ENCODE assay signal across 1 cellular context in genomic region chr1:207659545-207660148, GRCh38.
TF ChIP-seq lines count a peak whose summit lies in the region.

No MANE protein-coding gene starts in this region.

TF ChIP-seq in HCT116, 20 proteins besides CTCF, POLR2A, EP300 and RAD21 (continued from another document):
- TF ChIP-seq REST (IDR thresholded peaks at IDR 0.05; ENCODE audit: low read depth) (no peak), CEBPB (IDR thresholded peaks at IDR 0.05; ENCODE audit: low read depth) (no peak), FOSL1 (IDR thresholded peaks at IDR 0.05; ENCODE audit: low read depth) (no peak), ELF1 (IDR thresholded peaks at IDR 0.05; ENCODE audit: borderline replicate concordance, low read depth) (no peak), SP1 (IDR thresholded peaks at IDR 0.05; ENCODE audit: low read depth) (no peak), POLR2AphosphoS5 (IDR thresholded peaks at IDR 0.05; ENCODE audit: low read depth, low read length) (no peak), CBX3 (IDR thresholded peaks at IDR 0.05; ENCODE audit: low read depth) (no peak), MAX (IDR thresholded peaks at IDR 0.05) (no peak), EZH2phosphoT487 (IDR thresholded peaks at IDR 0.05; ENCODE audit: borderline replicate concordance) (no peak), ZBTB33 (IDR thresholded peaks at IDR 0.05; ENCODE audit: extremely low read depth, insufficient replicate concordance, low read length) (no peak), EZH2 (IDR thresholded peaks at IDR 0.05) (no peak), JUND (IDR thresholded peaks at IDR 0.05) (no peak), EGR1 (IDR thresholded peaks at IDR 0.05; ENCODE audit: low read depth) (no peak), SIN3A (IDR thresholded peaks at IDR 0.05; ENCODE audit: low read depth) (no peak), ZNF274 (IDR thresholded peaks at IDR 0.05; ENCODE audit: low read depth, low read length) (no peak), ATF3 (IDR thresholded peaks at IDR 0.05) (no peak)
